In genomic region chr17:20320535-20321229, GRCh38 we compare ENCODE assay signal across 8 cellular contexts.
DNase-seq lines count a peak whose midpoint lies in the region; ATAC-seq, FAIRE-seq and TF ChIP-seq lines count a peak whose summit lies in the region.
"Not testable (repeated sequence)": the region's sequence is repeated elsewhere in the genome, so short reads cannot be mapped to it uniquely, and the experiment has no call there.

No MANE protein-coding gene starts in this region.

- not testable (repeated sequence) for H3K27ac Mint-ChIP-seq in H9

- POLR2A ChIA-PET in GM12878 (lab: Charles Lee): interaction anchor here (0.6 kb wide), 1 partner anchor 59 kb away, joined by 3 read pairs; no protein-coding TSS in a partner anchor

- SMC1A ChIA-PET in GM12878 (lab: Charles Lee; ENCODE audit: uncharacterized antibody, unreplicated experiment): interaction anchor here (0.9 kb wide), 1 partner anchor 195 kb away, joined by 3 read pairs; no protein-coding TSS in a partner anchor

- not testable (repeated sequence) for H3K9ac ChIP-seq in H9 (ENCODE audit: extremely low read depth, insufficient read length, low read length); GM12878 (ENCODE audit: control insufficient read depth, insufficient read depth, low read length)

- not testable (repeated sequence) for H2AFZ ChIP-seq in H9 (ENCODE audit: low read length); GM12878 (ENCODE audit: control insufficient read depth, low read depth, low read length); osteoblast (ENCODE audit: low read length)

- not testable (repeated sequence) for H2BK20ac ChIP-seq in H9 (ENCODE audit: low read depth, low read length, poor library complexity, severe bottlenecking)

- not testable (repeated sequence) for H3K27me3 Mint-ChIP-seq in H9 (ENCODE audit: low read depth)

- not testable (repeated sequence) for TF ChIP-seq EP300 in GM12878 (IDR thresholded peaks at IDR 0.05; ENCODE audit: borderline replicate concordance in 1 of 2, control insufficient read depth in 1 of 2, low read depth in 2 of 2, low read length in 2 of 2)

- H3K4me1 Mint-ChIP-seq in H9: not testable (repeated sequence)

- CTCF ChIA-PET in GM12878 (lab: Yijun Ruan, JAX): interaction anchor here (0.7 to 2.1 kb wide), 4 partner anchors 94 to 328 kb away, joined by 3 to 13 read pairs (median 6); no protein-coding TSS in a partner anchor

- H3K79me2 ChIP-seq in H9 (ENCODE audit: insufficient read depth, low read length); GM12878 (ENCODE audit: control insufficient read depth, insufficient read depth, low read length); osteoblast (ENCODE audit: insufficient read depth, low read length): not testable (repeated sequence)

- not testable (repeated sequence) for H3K4me1 ChIP-seq in H9 (ENCODE audit: insufficient read depth, low read length); GM12878 (ENCODE audit: control insufficient read depth, insufficient read depth, low read length); osteoblast (ENCODE audit: insufficient read depth, low read length)

- not testable (repeated sequence) for H3K14ac ChIP-seq in H9 (ENCODE audit: insufficient read depth, low read length)

- not testable (repeated sequence) for H3K27me3 ChIP-seq in H9 (ENCODE audit: insufficient read depth, low read length); GM12878 (replicated peaks in 1 of 2; ENCODE audit: control insufficient read depth in 2 of 2, insufficient read depth in 2 of 2, low read length in 1 of 2); osteoblast (ENCODE audit: insufficient read depth, low read length)

- H3K23ac ChIP-seq in H9 (ENCODE audit: insufficient read length, low read depth, low read length): not testable (repeated sequence)

- not testable (repeated sequence) for H2AK5ac ChIP-seq in H9 (ENCODE audit: insufficient read length, low read length)

- H3K27ac ChIP-seq in H9 (ENCODE audit: insufficient read length, low read depth, low read length); GM12878 (ENCODE audit: control insufficient read depth, insufficient read depth); osteoblast (ENCODE audit: low read depth, low read length): not testable (repeated sequence)

- H4K91ac ChIP-seq in H9 (ENCODE audit: insufficient read length, low read depth, low read length): not testable (repeated sequence)

- H2BK5ac ChIP-seq in H9 (ENCODE audit: insufficient read length, low read length): not testable (repeated sequence)

- H3K79me1 ChIP-seq in H9 (ENCODE audit: insufficient read depth, low read depth, low read length, poor library complexity, severe bottlenecking): not testable (repeated sequence)

- H3K9me3 Mint-ChIP-seq in H9: not testable (repeated sequence)

- H2BK120ac ChIP-seq in H9 (ENCODE audit: low read depth, low read length, poor library complexity, severe bottlenecking): not testable (repeated sequence)

- H3K36me3 Mint-ChIP-seq in H9 (ENCODE audit: insufficient read depth in 1 of 3, low read depth in 3 of 3): not testable (repeated sequence)

- H3K4me3 Mint-ChIP-seq in H9: peak overlapping the region in 1 of 2 experiments; percentile 34; a peak in 2 of 5 replicates

- no CpG with 5 or more reads among the region's 47 CpGs for WGBS in H9 (ENCODE audit: extremely low coverage, insufficient read length, low lambda C conversion rate)
- WGBS in GM12878 (ENCODE audit: insufficient coverage, insufficient replicate concordance, low lambda C conversion rate, missing lambda C conversion rate): 21% methylated on average over 41 of the region's 47 CpGs

- peak; percentile 68 for TF ChIP-seq RAD21 in GM12878 (IDR thresholded peaks at IDR 0.05; ENCODE audit: insufficient read depth, low read depth, low read length)

- in situ Hi-C loops in GM12878 (cut with MboI): not testable (repeated sequence)

- intact Hi-C loops in GM12878 (cut with micrococcal nuclease; ENCODE audit: unreplicated experiment): loop anchor here (2.0 kb wide), 1 partner anchor 200 kb away; no protein-coding TSS in a partner anchor
- intact Hi-C loops in cardiac septum (cut with DNase I): not testable (repeated sequence)

- not testable (repeated sequence) for H3K23me2 ChIP-seq in H9 (ENCODE audit: insufficient read length, low read depth, low read length, poor library complexity, severe bottlenecking)

- H3K4me2 ChIP-seq in H9 (ENCODE audit: insufficient read depth, insufficient read length, low read length); GM12878 (ENCODE audit: control insufficient read depth, insufficient read depth): not testable (repeated sequence)
- H3K4me2 ChIP-seq in osteoblast (ENCODE audit: insufficient read depth, low read length): peak overlapping the region; percentile 58

- not testable (repeated sequence) for H2BK15ac ChIP-seq in H9 (ENCODE audit: low read depth, low read length)

- DNase-seq in D721Med (ENCODE audit: insufficient read length, low spot score); GM12878 (ENCODE audit: low read depth, low spot score): not testable (repeated sequence)
- DNase-seq in H9 (peak; percentile 87), NCI-H1694 treated with DMSO at 0.1 percent for 48 hours (lab: John Stamatoyannopoulos, UW) (peak; percentile 25), cardiac septum (ENCODE audit: low spot score) (peak; percentile 82), osteoblast (ENCODE audit: insufficient read length, low spot score, missing footprints) (peak; percentile 72)
- DNase-seq in activated CD4-positive, alpha-beta T cell treated with anti-CD3 and anti-CD28 coated beads for 1 hour: peak; percentile 76
- peak; percentile 49 for DNase-seq in stimulated activated CD8-positive, alpha-beta memory T cell treated with anti-CD3 and anti-CD28 coated beads, Interleukin-7, amount 100 ng/mL, for 48 hours (ENCODE audit: extremely low read depth in 1 of 2, low read depth in 1 of 2)

- not testable (repeated sequence) for H4K20me1 ChIP-seq in H9 (ENCODE audit: control insufficient read depth, insufficient read depth, insufficient read length); GM12878 (ENCODE audit: control insufficient read depth, insufficient read depth); osteoblast (ENCODE audit: insufficient read depth, low read length)

- not testable (repeated sequence) for H3K18ac ChIP-seq in H9 (ENCODE audit: insufficient read length, low read depth, low read length)

- not testable (repeated sequence) for H3K4me3 ChIP-seq in GM12878
- peak overlapping the region; percentile 57 for H3K4me3 ChIP-seq in osteoblast (ENCODE audit: insufficient read depth, low read length)

- not testable (repeated sequence) for H3K9me3 ChIP-seq in H9 (ENCODE audit: control insufficient read depth, low read depth, low read length); GM12878 (replicated peaks; ENCODE audit: control insufficient read depth, insufficient read depth, low read length); osteoblast (ENCODE audit: low read depth, low read length)

- not testable (repeated sequence) for BruUV-seq in GM12878 (replicated peaks; lab: Mats Ljungman, UMichigan)

- peak; percentile 48 for TF ChIP-seq CTCF in D721Med (IDR thresholded peaks at IDR 0.05; ENCODE audit: insufficient read depth, missing control alignments)
- peak; percentile 100 for TF ChIP-seq CTCF in H9 (conservative IDR thresholded peaks at IDR 0.05)
- peak; percentile 54 to 81 (median 66) for TF ChIP-seq CTCF in GM12878 (IDR thresholded peaks at IDR 0.05 in 2 of 3, conservative IDR thresholded peaks at IDR 0.05 in 1 of 3; ENCODE audit: control insufficient read depth in 2 of 3, extremely low read depth in 1 of 3, insufficient read depth in 1 of 3, low read depth in 3 of 3, low read length in 3 of 3)
- TF ChIP-seq CTCF in osteoblast (IDR thresholded peaks at IDR 0.05; ENCODE audit: extremely low read depth, low read depth, low read length): peak; percentile 68

- not testable (repeated sequence) for TF ChIP-seq POLR2A in GM12878 (IDR thresholded peaks at IDR 0.05; ENCODE audit: low read depth, low read length)

- H3K56ac ChIP-seq in H9 (ENCODE audit: insufficient read length, low read depth, low read length): not testable (repeated sequence)

- not testable (repeated sequence) for H3K36me3 ChIP-seq in GM12878 (ENCODE audit: control insufficient read depth in 2 of 2, insufficient read depth in 2 of 2, low read length in 1 of 2); osteoblast (ENCODE audit: insufficient read depth, low read length)

- H3T11ph ChIP-seq in H9 (ENCODE audit: low read length): not testable (repeated sequence)

- ATAC-seq in GM12878: peak; percentile 95

- RAD21 ChIA-PET in GM12878 (lab: Charles Lee; ENCODE audit: unreplicated experiment): not testable (repeated sequence)

- FAIRE-seq in D721Med (lab: Jason Lieb, UNC): not testable (repeated sequence)
- FAIRE-seq in GM12878 (lab: Jason Lieb, UNC): peak; percentile 18

- not testable (repeated sequence) for H2BK12ac ChIP-seq in H9 (ENCODE audit: insufficient read length, low read depth, low read length)

- H3K4ac ChIP-seq in H9 (ENCODE audit: low read depth, low read length): not testable (repeated sequence)

- not testable (repeated sequence) for H4K8ac ChIP-seq in H9 (replicated peaks; ENCODE audit: insufficient read length, low read depth, low read length)

- H4K5ac ChIP-seq in H9 (ENCODE audit: insufficient read length, low read depth, low read length): not testable (repeated sequence)

TF ChIP-seq in GM12878, 131 proteins besides CTCF, POLR2A, EP300 and RAD21 (continues in another document):
- TF ChIP-seq SMC3 (IDR thresholded peaks at IDR 0.05; ENCODE audit: borderline replicate concordance, low read length): peak; percentile 67
- peak; percentile 63; the same call in 1 of the 2 replicates for TF ChIP-seq SMARCA5 (IDR thresholded peaks at IDR 0.05)
- TF ChIP-seq, protein P1, sequence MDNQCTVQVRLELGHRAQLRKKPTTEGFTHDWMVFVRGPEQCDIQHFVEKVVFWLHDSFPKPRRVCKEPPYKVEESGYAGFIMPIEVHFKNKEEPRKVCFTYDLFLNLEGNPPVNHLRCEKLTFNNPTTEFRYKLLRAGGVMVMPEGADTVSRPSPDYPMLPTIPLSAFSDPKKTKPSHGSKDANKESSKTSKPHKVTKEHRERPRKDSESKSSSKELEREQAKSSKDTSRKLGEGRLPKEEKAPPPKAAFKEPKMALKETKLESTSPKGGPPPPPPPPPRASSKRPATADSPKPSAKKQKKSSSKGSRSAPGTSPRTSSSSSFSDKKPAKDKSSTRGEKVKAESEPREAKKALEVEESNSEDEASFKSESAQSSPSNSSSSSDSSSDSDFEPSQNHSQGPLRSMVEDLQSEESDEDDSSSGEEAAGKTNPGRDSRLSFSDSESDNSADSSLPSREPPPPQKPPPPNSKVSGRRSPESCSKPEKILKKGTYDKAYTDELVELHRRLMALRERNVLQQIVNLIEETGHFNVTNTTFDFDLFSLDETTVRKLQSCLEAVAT (IDR thresholded peaks at IDR 0.05): peak; percentile 83
- TF ChIP-seq NBN (IDR thresholded peaks at IDR 0.05): 0 out of 2 replicates have a peak, but pooled peaks have one; percentile 36

Comparison
In these comparisons a context has a peak if more than half of its experiments do, and no peak if none do; other contexts are left out.
1. CTCF ChIP-seq: peak in every context shown above with its lines; median percentile 100 in H9; 68 in osteoblast; 66 in GM12878; 48 in D721Med.